Comparison of ENCODE assay signal across 1 cellular context in the genomic region with DNA sequence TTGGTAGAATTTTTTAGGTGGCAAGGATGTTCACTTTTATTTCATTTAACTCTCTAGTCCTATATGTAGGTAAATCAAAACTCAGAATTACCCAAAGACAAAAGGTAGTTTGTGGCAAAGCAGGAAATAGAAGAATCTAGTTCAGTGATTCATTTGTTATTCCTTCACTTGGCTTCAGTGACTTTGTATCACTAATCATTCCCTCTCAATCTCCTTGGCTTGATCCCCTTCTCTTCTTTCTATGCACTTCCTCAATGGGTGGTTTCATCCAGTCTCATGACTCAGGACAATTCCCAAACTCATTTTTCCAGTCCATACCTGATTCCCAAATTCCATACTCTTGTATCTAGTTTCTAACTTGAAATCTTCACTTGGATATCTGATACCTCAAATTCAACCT.
TF ChIP-seq lines count a peak whose summit lies in the region.

No MANE protein-coding gene starts in this region.

TF ChIP-seq in GM23338, 12 proteins besides CTCF, POLR2A, EP300 and RAD21:
- TF ChIP-seq ZNF331 (CRISPR knock-in tag; IDR thresholded peaks at IDR 0.05; ENCODE audit: low read depth) (no peak), CREB1 (CRISPR knock-in tag; IDR thresholded peaks at IDR 0.05; ENCODE audit: low read depth) (no peak), POLR2AphosphoS5 (IDR thresholded peaks at IDR 0.05; ENCODE audit: low read depth) (no peak), STAT1 (IDR thresholded peaks at IDR 0.05; ENCODE audit: unreplicated experiment) (no peak)
- TF ChIP-seq, protein P1, sequence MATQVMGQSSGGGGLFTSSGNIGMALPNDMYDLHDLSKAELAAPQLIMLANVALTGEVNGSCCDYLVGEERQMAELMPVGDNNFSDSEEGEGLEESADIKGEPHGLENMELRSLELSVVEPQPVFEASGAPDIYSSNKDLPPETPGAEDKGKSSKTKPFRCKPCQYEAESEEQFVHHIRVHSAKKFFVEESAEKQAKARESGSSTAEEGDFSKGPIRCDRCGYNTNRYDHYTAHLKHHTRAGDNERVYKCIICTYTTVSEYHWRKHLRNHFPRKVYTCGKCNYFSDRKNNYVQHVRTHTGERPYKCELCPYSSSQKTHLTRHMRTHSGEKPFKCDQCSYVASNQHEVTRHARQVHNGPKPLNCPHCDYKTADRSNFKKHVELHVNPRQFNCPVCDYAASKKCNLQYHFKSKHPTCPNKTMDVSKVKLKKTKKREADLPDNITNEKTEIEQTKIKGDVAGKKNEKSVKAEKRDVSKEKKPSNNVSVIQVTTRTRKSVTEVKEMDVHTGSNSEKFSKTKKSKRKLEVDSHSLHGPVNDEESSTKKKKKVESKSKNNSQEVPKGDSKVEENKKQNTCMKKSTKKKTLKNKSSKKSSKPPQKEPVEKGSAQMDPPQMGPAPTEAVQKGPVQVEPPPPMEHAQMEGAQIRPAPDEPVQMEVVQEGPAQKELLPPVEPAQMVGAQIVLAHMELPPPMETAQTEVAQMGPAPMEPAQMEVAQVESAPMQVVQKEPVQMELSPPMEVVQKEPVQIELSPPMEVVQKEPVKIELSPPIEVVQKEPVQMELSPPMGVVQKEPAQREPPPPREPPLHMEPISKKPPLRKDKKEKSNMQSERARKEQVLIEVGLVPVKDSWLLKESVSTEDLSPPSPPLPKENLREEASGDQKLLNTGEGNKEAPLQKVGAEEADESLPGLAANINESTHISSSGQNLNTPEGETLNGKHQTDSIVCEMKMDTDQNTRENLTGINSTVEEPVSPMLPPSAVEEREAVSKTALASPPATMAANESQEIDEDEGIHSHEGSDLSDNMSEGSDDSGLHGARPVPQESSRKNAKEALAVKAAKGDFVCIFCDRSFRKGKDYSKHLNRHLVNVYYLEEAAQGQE (IDR thresholded peaks at IDR 0.05; ENCODE audit: unreplicated experiment), result no peak
